In genomic region chr17:42578282-42578869, GRCh38 we compare ENCODE assay signal across 1 cellular context.
TF ChIP-seq lines count a peak whose summit lies in the region.

No MANE protein-coding gene starts in this region.

TF ChIP-seq in A549, 52 proteins besides CTCF, POLR2A, EP300 and RAD21:
- peak; percentile 79 for TF ChIP-seq KDM5A (IDR thresholded peaks at IDR 0.05)
- peak; percentile 52; the same call in 1 of the 2 replicates for TF ChIP-seq TFCP2L1 (CRISPR knock-in tag; IDR thresholded peaks at IDR 0.05)
- TF ChIP-seq MAZ (IDR thresholded peaks at IDR 0.05; ENCODE audit: borderline replicate concordance, low read depth, low read length), result 0 out of 2 replicates have a peak, but pooled peaks have one; percentile 19
- no peak for TF ChIP-seq KDM1A (IDR thresholded peaks at IDR 0.05; ENCODE audit: low read depth)
- TF ChIP-seq SMC3 (IDR thresholded peaks at IDR 0.05), result peak; percentile 80
